ENCODE assay signal across 2 cellular contexts in genomic region chr11:27381238-27381666, GRCh38.
A peak's percentile ranks its signal among the peaks of the same experiment; 100 is the strongest.
TF ChIP-seq lines count a peak whose summit lies in the region.

No MANE protein-coding gene starts in this region.

TF ChIP-seq in liver, 16 proteins besides CTCF, POLR2A, EP300 and RAD21 (continued from another document):
- peak; percentile 60 to 72 for TF ChIP-seq HNF4A (conservative IDR thresholded peaks at IDR 0.05)
- TF ChIP-seq NR2F2 (IDR thresholded peaks at IDR 0.05): peak; percentile 34
- TF ChIP-seq FOXA1 (IDR thresholded peaks at IDR 0.05): no peak
- peak; percentile 44 for TF ChIP-seq ZBTB33 (IDR thresholded peaks at IDR 0.05)
- peak; percentile 73 for TF ChIP-seq MAX (IDR thresholded peaks at IDR 0.05)
- no peak for TF ChIP-seq FOXA2 (IDR thresholded peaks at IDR 0.05)
- peak; percentile 28 for TF ChIP-seq HNF4G (IDR thresholded peaks at IDR 0.05)
- no peak for TF ChIP-seq GABPA (IDR thresholded peaks at IDR 0.05 in 1 of 2, conservative IDR thresholded peaks at IDR 0.05 in 1 of 2)
- TF ChIP-seq JUND (IDR thresholded peaks at IDR 0.05): peak; percentile 73 to 74
- peak; percentile 78 for TF ChIP-seq YY1 (IDR thresholded peaks at IDR 0.05)
- peak; percentile 59 for TF ChIP-seq REST (IDR thresholded peaks at IDR 0.05)
- peak; percentile 74 for TF ChIP-seq ATF3 (IDR thresholded peaks at IDR 0.05)
- no peak for TF ChIP-seq TAF1 (conservative IDR thresholded peaks at IDR 0.05)
- no peak for TF ChIP-seq EGR1 (IDR thresholded peaks at IDR 0.05; ENCODE audit: low read depth in 2 of 2)
- peak; percentile 78 to 79 for TF ChIP-seq RXRA (IDR thresholded peaks at IDR 0.05)

TF ChIP-seq in HepG2, 621 proteins besides CTCF, POLR2A, EP300 and RAD21:
- TF ChIP-seq ZNF549 (CRISPR knock-in tag; IDR thresholded peaks at IDR 0.05) (no peak), HMGXB4 (CRISPR knock-in tag; IDR thresholded peaks at IDR 0.05; ENCODE audit: borderline replicate concordance in 1 of 2, low read depth in 1 of 2) (no peak), ZNF737 (CRISPR knock-in tag; IDR thresholded peaks at IDR 0.05; ENCODE audit: borderline replicate concordance) (no peak), SOX5 (CRISPR knock-in tag; IDR thresholded peaks at IDR 0.05; ENCODE audit: borderline replicate concordance) (no peak), ZNF839 (CRISPR knock-in tag; IDR thresholded peaks at IDR 0.05; ENCODE audit: borderline replicate concordance) (no peak), ZNF639 (CRISPR knock-in tag; conservative IDR thresholded peaks at IDR 0.05) (no peak), SUZ12 (IDR thresholded peaks at IDR 0.05; ENCODE audit: low read depth, low read length) (no peak), SNAI1 (CRISPR knock-in tag; IDR thresholded peaks at IDR 0.05; ENCODE audit: borderline replicate concordance) (no peak)
